In the genomic region with DNA sequence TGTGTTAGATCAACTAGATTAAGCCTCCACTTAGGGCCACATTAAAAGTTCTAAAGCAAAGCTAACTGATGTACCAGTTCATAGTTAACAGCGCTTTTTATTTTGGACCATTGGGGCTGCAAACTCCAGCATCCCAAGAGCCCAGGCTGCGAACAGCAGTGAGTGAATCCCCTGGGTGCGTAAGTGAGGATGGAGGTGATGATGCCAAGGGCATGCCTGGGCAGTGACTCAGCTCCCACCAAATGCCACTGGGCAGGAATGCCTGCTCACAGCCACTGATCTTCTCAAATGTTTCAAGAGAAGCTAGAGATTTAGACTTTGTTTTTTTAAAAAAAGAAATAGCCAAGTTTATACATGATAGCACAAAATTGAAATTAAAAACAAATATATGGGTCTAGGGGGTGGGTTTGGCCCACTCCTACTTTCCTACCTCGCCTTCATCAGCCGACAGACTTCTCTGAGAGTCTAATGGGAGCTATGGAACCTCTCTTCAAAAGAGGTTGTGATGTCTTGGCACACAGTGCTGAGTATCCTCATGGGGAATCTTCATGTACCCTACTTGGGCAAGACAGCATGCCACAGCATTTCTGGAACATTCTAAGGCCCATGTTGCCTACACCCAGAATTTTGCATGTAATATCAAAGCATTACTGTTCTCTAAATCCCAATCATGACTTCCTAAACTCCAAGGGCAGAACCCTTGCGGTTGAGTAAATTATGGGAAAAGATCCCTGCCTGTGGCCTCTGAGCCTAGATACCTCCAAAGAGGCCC, we compare ENCODE assay signal across 11 cellular contexts.
DNase-seq lines count a peak whose midpoint lies in the region; TF ChIP-seq lines count a peak whose summit lies in the region.
"Had no signal": no experiment of that assay in that cellular context is flagged by ENCODE, and none has a peak within 500 bp of the region (broad histone marks: within the 10 kb centered on the region; RNA-seq: fewer than 3 reads in every experiment).

No MANE protein-coding gene starts in this region.

- H3K4me3 Mint-ChIP-seq in HFFc6: peak overlapping the region; percentile 58

- H3K9ac ChIP-seq in subcutaneous abdominal adipose tissue (ENCODE audit: low read length in 5 of 5): peak overlapping the region in 2 of 5 donors; percentile 49 to 69

- no peak overlapping the region for H3K4me3 ChIP-seq in SJSA1
- H3K4me3 ChIP-seq in subcutaneous abdominal adipose tissue (ENCODE audit: low read depth in 1 of 5, low read length in 5 of 5): no peak overlapping the region

- DNase-seq in HFFc6 (peak; percentile 36), SJSA1 (ENCODE audit: low read depth in 1 of 2, low spot score in 2 of 2) (peak; percentile 64 to 88), fibroblast of peridontal ligament (ENCODE audit: extremely low read depth) (peak; percentile 83), GDM1 (lab: John Stamatoyannopoulos, UW) (no peak), HEK293T (ENCODE audit: extremely low spot score) (no peak), GM13976 (ENCODE audit: low spot score) (no peak)
- DNase-seq: activated CD4-positive, CD25-positive, alpha-beta regulatory T cell; NCI-H1092 treated with DMSO at 0.1 percent for 48 hours had no signal

- no peaks in the 10 kb centered on the region for H3K36me3 Mint-ChIP-seq in HFFc6 (ENCODE audit: low read depth)

- CTCF ChIA-PET in HEK293T (lab: Yijun Ruan, JAX): interaction anchor here (0.7 to 2.7 kb wide), 2 partner anchors 22 to 405 kb away, joined by 10 to 12 read pairs; no protein-coding TSS in a partner anchor

- H3K27ac Mint-ChIP-seq in HFFc6: peak overlapping the region; percentile 78
- H3K27ac Mint-ChIP-seq: activated T-helper 2 cell treated with anti-CD3 and anti-CD28 coated beads, Interferon-gamma antibody, Interleukin-2, Interleukin-4, amounts not matched to agents 10 μg/mL and 5 μg/mL and 100 μg/mL, durations not matched to agents 14 hours and 24 hours and 36 hours had no signal

- TF ChIP-seq CTCF in HFFc6 (IDR thresholded peaks at IDR 0.05) (no peak), GM13976 (IDR thresholded peaks at IDR 0.05; ENCODE audit: borderline replicate concordance, control extremely low read depth, extremely low read depth, insufficient read depth, missing control alignments) (no peak)

- H3K27me3 ChIP-seq in SJSA1 (replicated peaks) (no peaks in the 10 kb centered on the region), subcutaneous abdominal adipose tissue (ENCODE audit: control insufficient read depth in 5 of 5, insufficient read depth in 4 of 5, low read length in 5 of 5) (no peaks in the 10 kb centered on the region)

- H3K27ac ChIP-seq in SJSA1 (peak overlapping the region; percentile 70), subcutaneous abdominal adipose tissue (ENCODE audit: low read depth, low read length) (peak overlapping the region; percentile 95)
- H3K27ac ChIP-seq: neutrophil had no signal

- in situ Hi-C loops in GM13976 (cut with MboI; ENCODE audit: low sequenced_read_pairs, unreplicated experiment): no loop called here

- no peaks in the 10 kb centered on the region; the same call in 1 of the 2 replicates for H3K27me3 Mint-ChIP-seq in HFFc6 (ENCODE audit: insufficient read depth)

- H3K4me1 ChIP-seq in SJSA1 (replicated peaks) (peaks cover 51% of the 10 kb centered on the region), subcutaneous abdominal adipose tissue (ENCODE audit: control insufficient read depth in 5 of 5, insufficient read depth in 5 of 5, low read length in 5 of 5) (peaks cover 8 to 65% (median 51%) of the 10 kb centered on the region in 5 donors)

- H3K9me3 ChIP-seq in SJSA1 (replicated peaks) (no peaks in the 10 kb centered on the region), subcutaneous abdominal adipose tissue (ENCODE audit: control insufficient read depth in 5 of 5, low read length in 5 of 5) (no peaks in the 10 kb centered on the region)
- H3K9me3 ChIP-seq: neutrophil had no signal

- POLR2A ChIA-PET in HEK293T (lab: Yijun Ruan, JAX): no interaction called here

- peaks cover 53% of the 10 kb centered on the region for H3K4me1 Mint-ChIP-seq in HFFc6 (ENCODE audit: low read depth)

- no peaks in the 10 kb centered on the region for H3K36me3 ChIP-seq in SJSA1
- H3K36me3 ChIP-seq in subcutaneous abdominal adipose tissue (ENCODE audit: control insufficient read depth in 5 of 5, insufficient read depth in 5 of 5, low read length in 5 of 5): peaks cover 11 to 32% (median 27%) of the 10 kb centered on the region in 5 donors
- H3K36me3 ChIP-seq: neutrophil had no signal

- H3K9me3 Mint-ChIP-seq in HFFc6: no peaks in the 10 kb centered on the region
- H3K9me3 Mint-ChIP-seq: activated T-helper 2 cell treated with anti-CD3 and anti-CD28 coated beads, Interferon-gamma antibody, Interleukin-2, Interleukin-4, amounts not matched to agents 10 μg/mL and 5 μg/mL and 100 μg/mL, durations not matched to agents 14 hours and 24 hours and 36 hours had no signal

TF ChIP-seq in HEK293T, 16 proteins besides CTCF, POLR2A, EP300 and RAD21:
- no peak for TF ChIP-seq TARDBP (IDR thresholded peaks at IDR 0.05)
- TF ChIP-seq CTBP1 (IDR thresholded peaks at IDR 0.05; ENCODE audit: borderline replicate concordance): no peak
- no peak for TF ChIP-seq NFRKB (IDR thresholded peaks at IDR 0.05)
- TF ChIP-seq SUZ12 (IDR thresholded peaks at IDR 0.05): no peak
- TF ChIP-seq HDGF (IDR thresholded peaks at IDR 0.05; ENCODE audit: borderline replicate concordance): no peak
- TF ChIP-seq L3MBTL2 (conservative IDR thresholded peaks at IDR 0.05): no peak
- no peak for TF ChIP-seq FOXK2 (IDR thresholded peaks at IDR 0.05)
- no peak for TF ChIP-seq ELF4 (IDR thresholded peaks at IDR 0.05)
- no peak for TF ChIP-seq BHLHE40 (IDR thresholded peaks at IDR 0.05; ENCODE audit: borderline replicate concordance)
- TF ChIP-seq ARNT (IDR thresholded peaks at IDR 0.05): no peak
- TF ChIP-seq PKNOX1 (IDR thresholded peaks at IDR 0.05): no peak
- TF ChIP-seq SP1 (IDR thresholded peaks at IDR 0.05): no peak
- no peak for TF ChIP-seq FOXM1 (IDR thresholded peaks at IDR 0.05; ENCODE audit: borderline replicate concordance)
- no peak for TF ChIP-seq ZNF384 (IDR thresholded peaks at IDR 0.05)
- no peak for TF ChIP-seq FOXA1 (IDR thresholded peaks at IDR 0.05)
- TF ChIP-seq LEF1 (IDR thresholded peaks at IDR 0.05; ENCODE audit: borderline replicate concordance): no peak

Comparison
In these comparisons a context has a peak if more than half of its experiments do, and no peak if none do; other contexts are left out.
1. DNase-seq: peak in HFFc6 (single experiment), SJSA1 (2 of 2) and fibroblast of peridontal ligament (single experiment); none in GDM1 (single experiment), HEK293T (single experiment) and GM13976 (single experiment).